10 cellular contexts compared by ENCODE assay signal in the genomic region with DNA sequence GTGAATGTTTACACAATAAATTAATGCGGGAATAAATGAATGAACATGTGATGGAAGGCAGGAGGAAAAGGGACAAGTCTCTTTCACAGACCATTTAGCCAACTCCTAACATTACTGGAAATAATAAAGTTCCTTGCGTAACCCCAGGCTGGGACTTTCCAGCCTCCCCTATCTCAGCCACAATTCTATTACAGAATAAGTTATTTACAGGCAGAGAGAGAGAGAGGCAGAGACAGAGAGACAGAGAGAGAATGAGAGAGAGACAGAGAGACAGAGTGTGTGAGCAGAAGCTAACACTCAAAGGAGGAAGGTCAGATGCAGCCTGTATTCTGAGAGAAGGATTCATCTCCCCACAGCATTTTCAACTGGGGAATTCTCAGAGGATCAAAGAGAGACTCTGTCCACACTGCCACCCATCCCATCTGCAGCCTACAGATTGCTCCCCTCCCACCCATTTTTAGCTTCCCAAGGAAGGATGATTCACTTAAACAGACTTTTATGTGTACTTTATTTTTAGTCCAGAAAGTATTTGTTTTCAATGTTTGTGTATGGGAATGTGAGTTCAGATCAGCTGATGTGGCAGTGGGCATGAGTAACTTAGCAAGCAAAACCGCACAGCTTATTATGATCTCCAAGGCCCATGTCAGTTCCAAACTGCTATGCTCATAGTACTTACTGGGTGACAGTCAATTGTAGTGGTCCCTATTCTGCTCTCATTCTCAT.
DNase-seq lines count a peak whose midpoint lies in the region; ATAC-seq and TF ChIP-seq lines count a peak whose summit lies in the region.
"Had no signal": no experiment of that assay in that cellular context is flagged by ENCODE, and none has a peak within 500 bp of the region (broad histone marks: within the 10 kb centered on the region; RNA-seq: fewer than 3 reads in every experiment).

No MANE protein-coding gene starts in this region.

- no peaks in the 10 kb centered on the region for H3K36me3 ChIP-seq in body of pancreas (replicated peaks in 1 of 2; ENCODE audit: insufficient read depth in 1 of 2, low read depth in 2 of 2)
- H3K36me3 ChIP-seq in upper lobe of left lung = no peaks in the 10 kb centered on the region

- ATAC-seq in body of pancreas = peak; percentile 60
- peak; percentile 28 to 64 for ATAC-seq in upper lobe of left lung (ENCODE audit: low FRiP score in 2 of 2)
- ATAC-seq in GM21381 (IDR thresholded peaks at IDR 0.05; ENCODE audit: unreplicated experiment) = no peak
- no peak for ATAC-seq in HG03457 (IDR thresholded peaks at IDR 0.05; ENCODE audit: unreplicated experiment)
- ATAC-seq: stimulated activated naive CD8-positive, alpha-beta T cell treated with anti-CD3 and anti-CD28 coated beads, Interleukin-15, amount 100 ng/mL, for 72 hours had no signal

- H3K4me3 ChIP-seq in body of pancreas = no peak overlapping the region
- no peak overlapping the region for H3K4me3 ChIP-seq in upper lobe of left lung

- H3K9me3 ChIP-seq in body of pancreas (no peaks in the 10 kb centered on the region), upper lobe of left lung (no peaks in the 10 kb centered on the region)

- WGBS in body of pancreas, 2 donors = 45 to 53% methylated on average over 3 of the region's 3 CpGs
- WGBS in upper lobe of left lung, 2 donors = 54 to 69% methylated on average over 3 of the region's 3 CpGs

- no peak for TF ChIP-seq POLR2A in body of pancreas (IDR thresholded peaks at IDR 0.05)
- no peak for TF ChIP-seq POLR2A in upper lobe of left lung (IDR thresholded peaks at IDR 0.05)

- no peaks in the 10 kb centered on the region for H3K27me3 ChIP-seq in body of pancreas
- no peaks in the 10 kb centered on the region for H3K27me3 ChIP-seq in upper lobe of left lung

- DNase-seq in HT1080 (ENCODE audit: low read depth) = peak; percentile 95
- DNase-seq in body of pancreas = peak in 1 of 4 donors; percentile 21
- peak; percentile 88 for DNase-seq in kidney glomerular epithelial cell (lab: John Stamatoyannopoulos, UW)
- DNase-seq in upper lobe of left lung = no peak
- no peak for DNase-seq in NCI-H748 (lab: John Stamatoyannopoulos, UW; ENCODE audit: unreplicated experiment)
- no peak for DNase-seq in NCI-H82 (lab: John Stamatoyannopoulos, UW)
- DNase-seq: effector CD4-positive, alpha-beta T cell; stimulated activated naive CD8-positive, alpha-beta T cell treated with anti-CD3 and anti-CD28 coated beads, Interleukin-15, amount 100 ng/mL, for 72 hours had no signal

- H3K4me1 ChIP-seq in body of pancreas = peaks cover 32% of the 10 kb centered on the region
- H3K4me1 ChIP-seq in upper lobe of left lung = peaks cover 7 to 19% (median 10%) of the 10 kb centered on the region in 4 donors

- H3K27ac ChIP-seq in body of pancreas (peak overlapping the region in 3 of 4 donors; percentile 36 to 48 (median 41)), upper lobe of left lung (peak overlapping the region in 3 of 4 donors; percentile 19 to 33 (median 28))

- intact Hi-C loops in body of pancreas (cut with DNase I) = no loop called here

- TF ChIP-seq CTCF in body of pancreas (IDR thresholded peaks at IDR 0.05) = no peak
- no peak for TF ChIP-seq CTCF in upper lobe of left lung (IDR thresholded peaks at IDR 0.05)

- TF ChIP-seq EP300 in upper lobe of left lung (IDR thresholded peaks at IDR 0.05) = no peak

Comparison
In these comparisons a context has a peak if more than half of its experiments do, and no peak if none do; other contexts are left out.
1. DNase-seq: peak in HT1080 (single experiment) and kidney glomerular epithelial cell (single experiment); none in upper lobe of left lung (0 of 2), NCI-H748 (single experiment) and NCI-H82 (single experiment).
2. ATAC-seq: peak in body of pancreas (single experiment) and upper lobe of left lung (2 of 2); none in GM21381 (single experiment) and HG03457 (single experiment).